16 cellular contexts compared by ENCODE assay signal in genomic region chr12:58302487-58303011, GRCh38.
DNase-seq lines count a peak whose midpoint lies in the region; ATAC-seq and TF ChIP-seq lines count a peak whose summit lies in the region.
"Had no signal": no experiment of that assay in that cellular context is flagged by ENCODE, and none has a peak within 500 bp of the region (broad histone marks: within the 10 kb centered on the region; RNA-seq: fewer than 3 reads in every experiment).

No MANE protein-coding gene starts in this region.

- TF ChIP-seq CTCF in C4-2B (conservative IDR thresholded peaks at IDR 0.05) (peak; percentile 34), LNCAP (IDR thresholded peaks at IDR 0.05) (peak; percentile 47; the same call in 1 of the 2 replicates), RWPE2 (IDR thresholded peaks at IDR 0.05; ENCODE audit: poor library complexity, severe bottlenecking) (peak; percentile 41)

- H3K4me3 ChIP-seq in RWPE2 (ENCODE audit: severe bottlenecking): no peak overlapping the region
- H3K4me3 ChIP-seq: skin epidermis had no signal

- ATAC-seq in RWPE2 (ENCODE audit: low read depth) (no peak), HG02970 (IDR thresholded peaks at IDR 0.05; ENCODE audit: low FRiP score, unreplicated experiment) (no peak)
- ATAC-seq: activated CD8-positive, alpha-beta T cell treated with anti-CD3 and anti-CD28 coated beads for 36 hours; T-helper 17 cell had no signal

- H3K4me1 ChIP-seq in RWPE2 (ENCODE audit: insufficient read depth, poor library complexity, severe bottlenecking): peaks cover 2% of the 10 kb centered on the region
- H3K4me1 ChIP-seq: BE2C had no signal

- peaks cover 3% of the 10 kb centered on the region for H3K9me3 ChIP-seq in RWPE2 (ENCODE audit: severe bottlenecking)
- H3K9me3 ChIP-seq: BE2C had no signal

- H3K27me3 ChIP-seq in RWPE2 (ENCODE audit: insufficient read depth, poor library complexity, severe bottlenecking): no peaks in the 10 kb centered on the region
- H3K27me3 ChIP-seq: BE2C had no signal

- H3K36me3 ChIP-seq in RWPE2 (ENCODE audit: low read depth): no peaks in the 10 kb centered on the region
- H3K36me3 ChIP-seq: BE2C had no signal

- DNase-seq in RWPE2 (ENCODE audit: low spot score): no peak
- DNase-seq in iPS-NIHi7 (ENCODE audit: extremely low spot score): peak; percentile 27
- no peak for DNase-seq in stimulated activated CD4-positive, alpha-beta T cell treated with anti-CD3 and anti-CD28 coated beads, Interleukin-4, amount 100 ng/mL, for 24 hours
- DNase-seq in iPS-NIHi11 (ENCODE audit: low spot score): no peak
- no peak for DNase-seq in nucleus accumbens (lab: John Stamatoyannopoulos, UW)
- DNase-seq: activated CD8-positive, alpha-beta T cell treated with anti-CD3 and anti-CD28 coated beads for 36 hours; activated naive CD4-positive, alpha-beta T cell; BE2C; GDM1; kidney glomerular epithelial cell; nephron progenitor cell; T-helper 17 cell had no signal

- no peak overlapping the region; the same call in 1 of the 2 replicates for H3K27ac ChIP-seq in C4-2B
- H3K27ac ChIP-seq in RWPE2 (ENCODE audit: poor library complexity, severe bottlenecking): no peak overlapping the region
- H3K27ac ChIP-seq: skin epidermis had no signal
